Comparison of ENCODE assay signal across 11 cellular contexts in genomic region chr1:35554261-35555211, GRCh38. TPM values are rescaled to one million over a fixed set of nuclear protein-coding genes. Genes with fewer than 3 reads are reported as not detected.
DNase-seq lines count a peak whose midpoint lies in the region; ATAC-seq and TF ChIP-seq lines count a peak whose summit lies in the region.
"Had no signal": no experiment of that assay in that cellular context is flagged by ENCODE, and none has a peak within 500 bp of the region (broad histone marks: within the 10 kb centered on the region; RNA-seq: fewer than 3 reads in every experiment).

No MANE protein-coding gene starts in this region.

- ATAC-seq in natural killer cell (no peak), GM18858 (IDR thresholded peaks at IDR 0.05; ENCODE audit: unreplicated experiment) (no peak), HG02571 (IDR thresholded peaks at IDR 0.05; ENCODE audit: unreplicated experiment) (no peak), GM18519 (IDR thresholded peaks at IDR 0.05; ENCODE audit: low FRiP score, unreplicated experiment) (no peak)
- ATAC-seq: activated CD8-positive, alpha-beta memory T cell treated with anti-CD3 and anti-CD28 coated beads, Interleukin-2, amount 10 ng/mL, durations not matched to agents 7 days and 5 days; stimulated activated memory B cell treated with anti-CD40 and anti-IgM and Interleukin-4, amounts not matched to agents 10 μg/mL and 1 μg/mL and 100 μg/mL, for 72 hours had no signal

- peak overlapping the region; percentile 4 for H3K4me3 Mint-ChIP-seq in natural killer cell
- no peak overlapping the region for H3K4me3 Mint-ChIP-seq in activated naive CD4-positive, alpha-beta T cell treated with anti-CD3 and anti-CD28 coated beads, Interleukin-2, amount 10 ng/mL, durations not matched to agents 7 days and 5 days
- H3K4me3 Mint-ChIP-seq: stimulated activated memory B cell treated with anti-CD40 and anti-IgM and Interleukin-4, amounts not matched to agents 10 μg/mL and 1 μg/mL and 100 μg/mL, for 72 hours had no signal

- no peaks in the 10 kb centered on the region for H3K27me3 Mint-ChIP-seq in natural killer cell (ENCODE audit: low read depth in 2 of 2)
- H3K27me3 Mint-ChIP-seq in activated naive CD4-positive, alpha-beta T cell treated with anti-CD3 and anti-CD28 coated beads, Interleukin-2, amount 10 ng/mL, durations not matched to agents 7 days and 5 days = no peaks in the 10 kb centered on the region
- H3K27me3 Mint-ChIP-seq: activated CD8-positive, alpha-beta memory T cell treated with anti-CD3 and anti-CD28 coated beads, Interleukin-2, amount 10 ng/mL, durations not matched to agents 7 days and 5 days; stimulated activated memory B cell treated with anti-CD40 and anti-IgM and Interleukin-4, amounts not matched to agents 10 μg/mL and 1 μg/mL and 100 μg/mL, for 72 hours had no signal

- CTCF ChIA-PET in activated naive CD4-positive, alpha-beta T cell treated with anti-CD3 and anti-CD28 coated beads, Interleukin-2, amount 10 ng/mL, durations not matched to agents 7 days and 5 days (lab: Charles Lee) = interaction anchor here (1.3 to 9.2 kb wide), 4 partner anchors 10 to 104 kb away, joined by 3 to 85 read pairs (median 6); no protein-coding TSS in a partner anchor

- H3K4me1 Mint-ChIP-seq in natural killer cell = peaks cover 44 to 48% of the 10 kb centered on the region in 2 donors
- peaks cover 42% of the 10 kb centered on the region for H3K4me1 Mint-ChIP-seq in activated naive CD4-positive, alpha-beta T cell treated with anti-CD3 and anti-CD28 coated beads, Interleukin-2, amount 10 ng/mL, durations not matched to agents 7 days and 5 days

- no peak overlapping the region for H3K27ac Mint-ChIP-seq in natural killer cell
- H3K27ac Mint-ChIP-seq in activated naive CD4-positive, alpha-beta T cell treated with anti-CD3 and anti-CD28 coated beads, Interleukin-2, amount 10 ng/mL, durations not matched to agents 7 days and 5 days = no peak overlapping the region
- H3K27ac Mint-ChIP-seq: activated CD8-positive, alpha-beta memory T cell treated with anti-CD3 and anti-CD28 coated beads, Interleukin-2, amount 10 ng/mL, durations not matched to agents 7 days and 5 days; stimulated activated memory B cell treated with anti-CD40 and anti-IgM and Interleukin-4, amounts not matched to agents 10 μg/mL and 1 μg/mL and 100 μg/mL, for 72 hours had no signal

- intact Hi-C loops in natural killer cell (cut with micrococcal nuclease) = no loop called here

- DNase-seq in DMS53 (lab: John Stamatoyannopoulos, UW) (peak; percentile 64), NCI-H1105 treated with DMSO at 0.1 percent for 48 hours (lab: John Stamatoyannopoulos, UW) (peak; percentile 81), cerebellum (ENCODE audit: low spot score) (peak; percentile 73), natural killer cell (no peak)
- DNase-seq in activated naive CD4-positive, alpha-beta T cell treated with anti-CD3 and anti-CD28 coated beads, Interleukin-2, amount 10 ng/mL, durations not matched to agents 7 days and 5 days = no peak
- DNase-seq: activated CD8-positive, alpha-beta memory T cell treated with anti-CD3 and anti-CD28 coated beads, Interleukin-2, amount 10 ng/mL, durations not matched to agents 7 days and 5 days; MG63 had no signal

- TF ChIP-seq CTCF in natural killer cell (IDR thresholded peaks at IDR 0.05) = no peak

- no peaks in the 10 kb centered on the region for H3K36me3 Mint-ChIP-seq in natural killer cell
- H3K36me3 Mint-ChIP-seq in activated naive CD4-positive, alpha-beta T cell treated with anti-CD3 and anti-CD28 coated beads, Interleukin-2, amount 10 ng/mL, durations not matched to agents 7 days and 5 days = peaks cover 27% of the 10 kb centered on the region

- H3K9me3 Mint-ChIP-seq in natural killer cell = no peaks in the 10 kb centered on the region
- no peaks in the 10 kb centered on the region for H3K9me3 Mint-ChIP-seq in activated naive CD4-positive, alpha-beta T cell treated with anti-CD3 and anti-CD28 coated beads, Interleukin-2, amount 10 ng/mL, durations not matched to agents 7 days and 5 days
- H3K9me3 Mint-ChIP-seq: stimulated activated memory B cell treated with anti-CD40 and anti-IgM and Interleukin-4, amounts not matched to agents 10 μg/mL and 1 μg/mL and 100 μg/mL, for 72 hours had no signal

RNA-seq across cellular contexts. Expression of gene KIAA0319L, which starts 2.7 kb away (rescaled TPM):
- 59.1 TPM for total RNA-seq in cerebellum
- 10 to 100 TPM; 51.3 to 75.0 (median 64.8) TPM for total RNA-seq in natural killer cell

RNA-seq across cellular contexts. Expression of gene NCDN, which starts 3.1 kb away (rescaled TPM):
- 40.7 TPM for total RNA-seq in cerebellum
- total RNA-seq in natural killer cell = 10 to 100 TPM in 1 of 3 donors, 1 to 10 TPM in 2; 7.9 to 10.7 (median 9.9) TPM

RNA-seq across cellular contexts. Expression of gene TFAP2E, which starts 18.6 kb away (rescaled TPM):
- total RNA-seq in cerebellum = 0.54 TPM
- 1 to 10 TPM; 6.6 to 7.3 (median 6.9) TPM for total RNA-seq in natural killer cell

Comparison
In these comparisons a context has a peak if more than half of its experiments do, and no peak if none do; other contexts are left out.
1. DNase-seq: peak in DMS53 (single experiment), NCI-H1105 treated with DMSO at 0.1 percent for 48 hours (single experiment) and cerebellum (single experiment); none in natural killer cell (single experiment) and activated naive CD4-positive, alpha-beta T cell treated with anti-CD3 and anti-CD28 coated beads, Interleukin-2, amount 10 ng/mL, durations not matched to agents 7 days and 5 days (single experiment).